31 cellular contexts compared by ENCODE assay signal in genomic region chr12:47517122-47517521, GRCh38.
A peak's percentile ranks its signal among the peaks of the same experiment; 100 is the strongest.
DNase-seq lines count a peak whose midpoint lies in the region; ATAC-seq, FAIRE-seq and TF ChIP-seq lines count a peak whose summit lies in the region.
"Had no signal": no experiment of that assay in that cellular context is flagged by ENCODE, and none has a peak within 500 bp of the region (broad histone marks: within the 10 kb centered on the region; RNA-seq: fewer than 3 reads in every experiment).

No MANE protein-coding gene starts in this region.

- peaks cover 38% of the 10 kb centered on the region for H3K9me3 ChIP-seq in A549
- H3K9me3 ChIP-seq in HEK293 (ENCODE audit: control insufficient read depth, insufficient read depth, low read depth, low read length), result no peaks in the 10 kb centered on the region
- no peaks in the 10 kb centered on the region for H3K9me3 ChIP-seq in K562 (replicated peaks; ENCODE audit: control insufficient read depth, insufficient read depth, low read depth, low read length)
- no peaks in the 10 kb centered on the region for H3K9me3 ChIP-seq in BE2C

- intact Hi-C loops in K562 (cut with micrococcal nuclease), result no loop called here
- intact Hi-C loops in posterior vena cava (cut with DNase I), result no loop called here

- no peaks in the 10 kb centered on the region for H3K79me2 ChIP-seq in K562 (ENCODE audit: control insufficient read depth, insufficient read depth, low read length)

- CTCF ChIA-PET in A549 (lab: Yijun Ruan, JAX), result no interaction called here
- CTCF ChIA-PET in HEK293 (lab: Yijun Ruan, JAX), result interaction anchor here (0.6 kb wide), 1 partner anchor 101 kb away, joined by 3 read pairs; no protein-coding TSS in a partner anchor
- CTCF ChIA-PET in K562 (lab: Yijun Ruan, JAX; ENCODE audit: low intra/inter-chr PET ratio), result no interaction called here

- H3K27me3 ChIP-seq in K562 (ENCODE audit: control insufficient read depth in 2 of 2, insufficient read depth in 2 of 2, low read length in 2 of 2), result no peaks in the 10 kb centered on the region
- no peaks in the 10 kb centered on the region for H3K27me3 ChIP-seq in BE2C
- H3K27me3 ChIP-seq: BLaER1; BLaER1 treated with 17β-estradiol and CSF1 and Interleukin-3, amounts not matched to agents 10 nM and 100 nM had no signal

- H4K20me1 ChIP-seq in K562 (replicated peaks; ENCODE audit: control insufficient read depth, insufficient read depth, low read length), result no peaks in the 10 kb centered on the region
- H4K20me1 ChIP-seq: BLaER1; BLaER1 treated with 17β-estradiol and CSF1 and Interleukin-3, amounts not matched to agents 10 nM and 100 nM had no signal

- TF ChIP-seq CTCF in A549 (IDR thresholded peaks at IDR 0.05) (no peak), HEK293 (tag by site-specific recombination; IDR thresholded peaks at IDR 0.05) (no peak), K562 (IDR thresholded peaks at IDR 0.05 in 2 of 3, conservative IDR thresholded peaks at IDR 0.05 in 1 of 3; ENCODE audit: insufficient read depth in 2 of 3, low read depth in 1 of 3, low read length in 3 of 3) (no peak), BE2C (IDR thresholded peaks at IDR 0.05; ENCODE audit: low read depth, low read length) (no peak)

- H2AFZ ChIP-seq in K562 (ENCODE audit: low read depth, low read length), result no peak overlapping the region

- ATAC-seq in A549 (no peak), K562 (no peak), HG02938 (IDR thresholded peaks at IDR 0.05; ENCODE audit: unreplicated experiment) (no peak)
- ATAC-seq: CD8-positive, alpha-beta T cell had no signal

- H3K4me2 ChIP-seq in A549 (no peak overlapping the region), K562 (ENCODE audit: insufficient read depth, low read length) (no peak overlapping the region)
- H3K4me2 ChIP-seq: BLaER1; BLaER1 treated with 17β-estradiol and CSF1 and Interleukin-3, amounts not matched to agents 10 nM and 100 nM had no signal

- no peak overlapping the region for H3K4me3 ChIP-seq in A549
- no peak overlapping the region for H3K4me3 ChIP-seq in HEK293 (ENCODE audit: low read depth, low read length)
- H3K4me3 ChIP-seq in K562, result no peak overlapping the region
- H3K4me3 ChIP-seq in BE2C (ENCODE audit: low read depth, low read length), result no peak overlapping the region
- H3K4me3 ChIP-seq: BLaER1; BLaER1 treated with 17β-estradiol and CSF1 and Interleukin-3, amounts not matched to agents 10 nM and 100 nM had no signal

- in situ Hi-C loops in K562 (cut with MboI), result no loop called here

- FAIRE-seq in A549 (lab: Jason Lieb, UNC), result no peak
- FAIRE-seq in K562 (lab: Jason Lieb, UNC), result no peak
- FAIRE-seq: A204.1, D721Med had no signal

- H3K9ac ChIP-seq in K562 (ENCODE audit: insufficient read depth in 1 of 2, low read depth in 2 of 2, low read length in 2 of 2), result no peak overlapping the region
- H3K9ac ChIP-seq: BLaER1; BLaER1 treated with 17β-estradiol and CSF1 and Interleukin-3, amounts not matched to agents 10 nM and 100 nM had no signal

- TF ChIP-seq EP300 in A549 (IDR thresholded peaks at IDR 0.05) (no peak), K562 (IDR thresholded peaks at IDR 0.05; ENCODE audit: low read length) (no peak)

- TF ChIP-seq RAD21 in A549 (conservative IDR thresholded peaks at IDR 0.05 in 1 of 2, IDR thresholded peaks at IDR 0.05 in 1 of 2), result no peak
- TF ChIP-seq RAD21 in K562 (CRISPR knock-in tag; conservative IDR thresholded peaks at IDR 0.05 in 1 of 2, IDR thresholded peaks at IDR 0.05 in 1 of 2), result no peak

- H3K27ac ChIP-seq in A549 (no peak overlapping the region), HEK293 (ENCODE audit: extremely low read depth, low read depth, low read length) (no peak overlapping the region), K562 (ENCODE audit: extremely low read depth, low read depth, low read length) (no peak overlapping the region)
- H3K27ac ChIP-seq: 22Rv1; BLaER1; BLaER1 treated with 17β-estradiol and CSF1 and Interleukin-3, amounts not matched to agents 10 nM and 100 nM; C4-2B had no signal

- no TSS peak for BruUV-seq in K562 (replicated peaks; lab: Mats Ljungman, UMichigan)

- 36% methylated on average over 4 of the region's 4 CpGs for WGBS in A549 (ENCODE audit: missing lambda C conversion rate)
- 2% methylated on average over 4 of the region's 4 CpGs for WGBS in K562 (ENCODE audit: insufficient coverage, low coverage, missing lambda C conversion rate)

- TF ChIP-seq POLR2A in A549 (IDR thresholded peaks at IDR 0.05; ENCODE audit: low read length) (no peak), K562 (conservative IDR thresholded peaks at IDR 0.05) (no peak)

- H3K9me1 ChIP-seq in K562 (ENCODE audit: control insufficient read depth, insufficient read depth, low read length), result no peaks in the 10 kb centered on the region

- DNase-seq in A549 (ENCODE audit: low read depth in 1 of 2, low spot score in 1 of 2) (no peak), K562 (ENCODE audit: extremely low read depth in 1 of 4, low spot score in 3 of 4) (no peak), posterior vena cava (ENCODE audit: low spot score) (no peak), BE2C (no peak)
- DNase-seq: 8988T; ACHN; AML-193; C1 segment of cervical spinal cord; Caco-2; Calu3; CD4-positive, alpha-beta memory T cell; CD4-positive, alpha-beta T cell; CD4-positive, CD25-positive, alpha-beta regulatory T cell; CD8-positive, alpha-beta memory T cell; CD8-positive, alpha-beta T cell; COR-L47; DMS 273 treated with DMSO at 0.1 percent for 48 hours; DMS153; DMS53; DMS79; DMS79 treated with DMSO at 0.1 percent for 48 hours; DND-41; EL had no signal

- POLR2A ChIA-PET in A549 (lab: Yijun Ruan, JAX) (no interaction called here), HEK293 (lab: Yijun Ruan, JAX) (no interaction called here), K562 (lab: Yijun Ruan, JAX) (interaction anchor here (0.7 kb wide), 1 partner anchor 184 kb away, joined by 4 read pairs; no protein-coding TSS in a partner anchor)

- H3K4me1 ChIP-seq in A549 (no peaks in the 10 kb centered on the region), HEK293 (ENCODE audit: control insufficient read depth, insufficient read depth, low read length) (no peaks in the 10 kb centered on the region), K562 (replicated peaks in 1 of 2; ENCODE audit: control insufficient read depth in 2 of 2, insufficient read depth in 2 of 2, low read length in 2 of 2) (no peaks in the 10 kb centered on the region), BE2C (no peaks in the 10 kb centered on the region)
- H3K4me1 ChIP-seq: BLaER1; BLaER1 treated with 17β-estradiol and CSF1 and Interleukin-3, amounts not matched to agents 10 nM and 100 nM; Caco-2 had no signal

- H3K36me3 ChIP-seq in HEK293 (ENCODE audit: control insufficient read depth in 2 of 2, insufficient read depth in 1 of 2, low read length in 2 of 2) (no peaks in the 10 kb centered on the region), K562 (ENCODE audit: control insufficient read depth, insufficient read depth, low read length) (no peaks in the 10 kb centered on the region), BE2C (no peaks in the 10 kb centered on the region)
- H3K36me3 ChIP-seq: BLaER1 had no signal

TF ChIP-seq in A549, 52 proteins besides CTCF, POLR2A, EP300 and RAD21:
- no peak for TF ChIP-seq SREBF2 (IDR thresholded peaks at IDR 0.05)
- TF ChIP-seq ZFP36 (IDR thresholded peaks at IDR 0.05; ENCODE audit: borderline replicate concordance, partially characterized antibody), result peak; percentile 79

TF ChIP-seq in HEK293, 187 proteins besides CTCF, POLR2A, EP300 and RAD21:
- TF ChIP-seq ZNF585B (tag by site-specific recombination; IDR thresholded peaks at IDR 0.05), result peak; percentile 90
- TF ChIP-seq AEBP2 (tag by site-specific recombination; IDR thresholded peaks at IDR 0.05; ENCODE audit: borderline replicate concordance), result no peak

TF ChIP-seq in K562, 482 proteins besides CTCF, POLR2A, EP300 and RAD21 (continues in another document):
- TF ChIP-seq HDGF (IDR thresholded peaks at IDR 0.05) (no peak), MTA3 (IDR thresholded peaks at IDR 0.05; ENCODE audit: borderline replicate concordance) (no peak)
